Comparison of ENCODE assay signal across 8 cellular contexts in genomic region chr12:24901975-24902461, GRCh38. TPM values are rescaled to one million over a fixed set of nuclear protein-coding genes. Genes with fewer than 3 reads are reported as not detected.
DNase-seq lines count a peak whose midpoint lies in the region; ATAC-seq and TF ChIP-seq lines count a peak whose summit lies in the region.

No MANE protein-coding gene starts in this region.

- H3K36me3 Mint-ChIP-seq in T-helper 17 cell (ENCODE audit: low read depth) (no peaks in the 10 kb centered on the region), neural crest cell (ENCODE audit: low read depth) (peaks cover 5% of the 10 kb centered on the region)

- peak overlapping the region; percentile 91 for H3K4me3 Mint-ChIP-seq in T-helper 17 cell
- H3K4me3 Mint-ChIP-seq in neural crest cell = peak overlapping the region; percentile 94

- 0 out of 2 replicates have a peak, but pooled peaks have one; percentile 3 for TF ChIP-seq CTCF in BE2C (IDR thresholded peaks at IDR 0.05; ENCODE audit: low read depth, low read length)
- no peak for TF ChIP-seq CTCF in foreskin fibroblast (IDR thresholded peaks at IDR 0.05; ENCODE audit: low read depth, low read length)
- TF ChIP-seq CTCF in neural crest cell (conservative IDR thresholded peaks at IDR 0.05) = peak; percentile 30

- H3K27me3 ChIP-seq in BE2C = no peaks in the 10 kb centered on the region

- H3K4me3 ChIP-seq in BE2C (ENCODE audit: low read depth, low read length) = peak overlapping the region; percentile 74
- H3K4me3 ChIP-seq in foreskin fibroblast (ENCODE audit: low read depth in 1 of 2, low read length in 2 of 2) = peak overlapping the region; percentile 60 to 67

- peak; percentile 51 for DNase-seq in BE2C
- DNase-seq in T-helper 17 cell = no peak
- peak in 1 of 2 donors; percentile 52 for DNase-seq in foreskin fibroblast
- DNase-seq in neural crest cell (ENCODE audit: low read depth, low spot score) = peak; percentile 52
- DNase-seq in DMS153 (lab: John Stamatoyannopoulos, UW) = no peak
- no peak for DNase-seq in glomerular visceral epithelial cell (ENCODE audit: extremely low spot score)
- DNase-seq in NCI-H1092 (lab: John Stamatoyannopoulos, UW) = no peak

- no peaks in the 10 kb centered on the region for H3K9me3 Mint-ChIP-seq in neural crest cell

- peaks cover 2% of the 10 kb centered on the region; the same call in 1 of the 2 replicates for H3K4me1 ChIP-seq in BE2C

- no peak overlapping the region for H3K27ac Mint-ChIP-seq in T-helper 17 cell
- peak overlapping the region; percentile 0 for H3K27ac Mint-ChIP-seq in neural crest cell (ENCODE audit: unreplicated experiment)

- H3K36me3 ChIP-seq in BE2C = peaks cover 12% of the 10 kb centered on the region

- H3K4me1 Mint-ChIP-seq in T-helper 17 cell = peaks cover 12% of the 10 kb centered on the region
- peaks cover 31% of the 10 kb centered on the region for H3K4me1 Mint-ChIP-seq in neural crest cell

- ATAC-seq in T-helper 17 cell (no peak), HG03565 (IDR thresholded peaks at IDR 0.05; ENCODE audit: unreplicated experiment) (no peak)

- H3K9me3 ChIP-seq in BE2C = no peaks in the 10 kb centered on the region
- no peaks in the 10 kb centered on the region for H3K9me3 ChIP-seq in T-helper 17 cell (ENCODE audit: control insufficient read depth, low read length, poor library complexity, severe bottlenecking)

- H3K27me3 Mint-ChIP-seq in T-helper 17 cell (peaks cover 26% of the 10 kb centered on the region), neural crest cell (ENCODE audit: low read depth) (peaks cover 13% of the 10 kb centered on the region)

RNA-seq across cellular contexts. Expression of gene BCAT1, which starts 46.9 kb away (rescaled TPM):
- 65.1 TPM for polyA plus RNA-seq in BE2C (2012; ENCODE audit: insufficient read depth, insufficient read length, low read depth)
- total RNA-seq in T-helper 17 cell = 1 to 10 TPM; 1.1 to 1.6 TPM
- 199 TPM in 2 replicates for total RNA-seq in neural crest cell

Comparison
In these comparisons a context has a peak if more than half of its experiments do, and no peak if none do; other contexts are left out.
1. DNase-seq: peak in BE2C (single experiment) and neural crest cell (single experiment); none in T-helper 17 cell (0 of 3), DMS153 (single experiment), glomerular visceral epithelial cell (single experiment) and NCI-H1092 (single experiment).
2. RNA of gene BCAT1, which starts 46.9 kb away (total RNA-seq): 199 TPM in neural crest cell; 1.1 to 1.6 TPM in T-helper 17 cell; every median in the first group is over 10 times any median in the second.